In the genomic region with DNA sequence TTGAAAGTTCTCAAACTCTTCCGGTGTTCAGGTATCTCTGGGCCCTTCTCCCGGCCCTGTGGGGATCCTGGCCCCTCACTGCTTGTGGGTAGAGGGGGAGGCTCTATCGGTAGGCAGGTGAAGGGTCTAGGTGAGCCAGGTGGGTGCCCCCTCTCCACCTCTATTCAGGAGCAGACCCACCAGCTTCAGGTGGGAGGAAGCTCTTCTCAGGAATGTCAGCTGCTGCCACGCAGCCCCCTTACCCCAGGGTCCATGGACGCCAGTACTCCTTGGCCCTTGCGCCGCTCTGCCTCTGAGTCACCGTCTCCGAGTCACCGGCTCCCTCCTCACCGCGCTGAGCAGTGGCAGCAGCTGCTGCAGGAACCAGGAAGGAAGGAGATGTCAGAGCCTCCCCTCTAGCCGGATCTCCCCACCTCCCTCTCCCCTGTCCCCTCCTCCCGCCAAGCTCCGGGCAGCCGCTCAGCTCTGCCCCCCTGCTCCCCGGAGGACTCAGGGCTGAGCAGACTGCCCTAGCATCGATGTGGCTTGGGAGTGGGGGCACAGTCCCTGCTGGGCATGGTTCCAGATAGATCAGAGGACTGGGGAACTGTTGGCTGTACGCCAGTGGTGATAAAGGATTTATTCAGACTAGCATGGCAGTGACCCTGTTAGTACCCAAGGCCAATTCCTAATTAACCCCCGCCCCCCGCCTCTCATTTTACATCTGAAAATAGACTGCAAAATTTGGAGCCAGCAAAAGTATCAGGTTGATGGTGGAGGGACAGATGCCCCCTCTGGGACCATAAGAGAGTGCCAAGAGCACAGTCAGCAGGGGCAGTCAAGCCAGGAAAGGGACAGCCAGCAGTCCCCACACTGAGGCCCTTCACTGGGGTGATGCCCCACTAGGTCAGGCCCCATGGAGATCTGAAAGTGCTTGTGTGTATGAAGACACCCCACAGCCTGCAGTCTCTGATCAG, we compare ENCODE assay signal across 1 cellular context.
TF ChIP-seq lines count a peak whose summit lies in the region.

A gene with protein sequence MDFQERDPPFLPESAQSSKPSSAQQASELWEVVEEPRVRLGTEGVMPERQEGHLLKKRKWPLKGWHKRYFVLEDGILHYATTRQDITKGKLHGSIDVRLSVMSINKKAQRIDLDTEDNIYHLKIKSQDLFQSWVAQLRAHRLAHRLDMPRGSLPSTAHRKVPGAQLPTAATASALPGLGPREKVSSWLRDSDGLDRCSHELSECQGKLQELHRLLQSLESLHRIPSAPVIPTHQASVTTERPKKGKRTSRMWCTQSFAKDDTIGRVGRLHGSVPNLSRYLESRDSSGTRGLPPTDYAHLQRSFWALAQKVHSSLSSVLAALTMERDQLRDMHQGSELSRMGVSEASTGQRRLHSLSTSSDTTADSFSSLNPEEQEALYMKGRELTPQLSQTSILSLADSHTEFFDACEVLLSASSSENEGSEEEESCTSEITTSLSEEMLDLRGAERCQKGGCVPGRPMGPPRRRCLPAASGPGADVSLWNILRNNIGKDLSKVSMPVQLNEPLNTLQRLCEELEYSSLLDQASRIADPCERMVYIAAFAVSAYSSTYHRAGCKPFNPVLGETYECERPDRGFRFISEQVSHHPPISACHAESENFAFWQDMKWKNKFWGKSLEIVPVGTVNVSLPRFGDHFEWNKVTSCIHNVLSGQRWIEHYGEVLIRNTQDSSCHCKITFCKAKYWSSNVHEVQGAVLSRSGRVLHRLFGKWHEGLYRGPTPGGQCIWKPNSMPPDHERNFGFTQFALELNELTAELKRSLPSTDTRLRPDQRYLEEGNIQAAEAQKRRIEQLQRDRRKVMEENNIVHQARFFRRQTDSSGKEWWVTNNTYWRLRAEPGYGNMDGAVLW (minus strand): TSS at position 371 of the 956 bp plus-strand sequence. CDS start 1,516 bp downstream, outside the sequence.

TF ChIP-seq in HepG2, 621 proteins besides CTCF, POLR2A, EP300 and RAD21 (continued from another document and continues in another):
- TF ChIP-seq, protein P1, sequence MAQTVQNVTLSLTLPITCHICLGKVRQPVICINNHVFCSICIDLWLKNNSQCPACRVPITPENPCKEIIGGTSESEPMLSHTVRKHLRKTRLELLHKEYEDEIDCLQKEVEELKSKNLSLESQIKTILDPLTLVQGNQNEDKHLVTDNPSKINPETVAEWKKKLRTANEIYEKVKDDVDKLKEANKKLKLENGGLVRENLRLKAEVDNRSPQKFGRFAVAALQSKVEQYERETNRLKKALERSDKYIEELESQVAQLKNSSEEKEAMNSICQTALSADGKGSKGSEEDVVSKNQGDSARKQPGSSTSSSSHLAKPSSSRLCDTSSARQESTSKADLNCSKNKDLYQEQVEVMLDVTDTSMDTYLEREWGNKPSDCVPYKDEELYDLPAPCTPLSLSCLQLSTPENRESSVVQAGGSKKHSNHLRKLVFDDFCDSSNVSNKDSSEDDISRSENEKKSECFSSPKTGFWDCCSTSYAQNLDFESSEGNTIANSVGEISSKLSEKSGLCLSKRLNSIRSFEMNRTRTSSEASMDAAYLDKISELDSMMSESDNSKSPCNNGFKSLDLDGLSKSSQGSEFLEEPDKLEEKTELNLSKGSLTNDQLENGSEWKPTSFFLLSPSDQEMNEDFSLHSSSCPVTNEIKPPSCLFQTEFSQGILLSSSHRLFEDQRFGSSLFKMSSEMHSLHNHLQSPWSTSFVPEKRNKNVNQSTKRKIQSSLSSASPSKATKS (CRISPR knock-in tag; IDR thresholded peaks at IDR 0.05), result no peak
- TF ChIP-seq CBX1 (IDR thresholded peaks at IDR 0.05; ENCODE audit: low read depth) (peak; percentile 68), DMAP1 (CRISPR knock-in tag; IDR thresholded peaks at IDR 0.05) (peak; percentile 73), ZBTB42 (CRISPR knock-in tag; IDR thresholded peaks at IDR 0.05) (no peak), BRD4 (CRISPR knock-in tag; IDR thresholded peaks at IDR 0.05) (no peak; the same call in 1 of the 2 replicates), ZNF225 (CRISPR knock-in tag; IDR thresholded peaks at IDR 0.05) (no peak), ZFP36L2 (CRISPR knock-in tag; IDR thresholded peaks at IDR 0.05) (no peak), PRDM15 (CRISPR knock-in tag; IDR thresholded peaks at IDR 0.05) (no peak), SNAI1 (CRISPR knock-in tag; IDR thresholded peaks at IDR 0.05; ENCODE audit: borderline replicate concordance) (no peak), RFX1 (IDR thresholded peaks at IDR 0.05) (no peak), HIVEP1 (CRISPR knock-in tag; IDR thresholded peaks at IDR 0.05) (no peak), ZSCAN12 (CRISPR knock-in tag; IDR thresholded peaks at IDR 0.05) (no peak), MEF2D (CRISPR knock-in tag; IDR thresholded peaks at IDR 0.05) (no peak), KAT7 (CRISPR knock-in tag; IDR thresholded peaks at IDR 0.05; ENCODE audit: borderline replicate concordance) (peak; percentile 92), HOXA3 (CRISPR knock-in tag; IDR thresholded peaks at IDR 0.05) (peak; percentile 50; the same call in 1 of the 2 replicates), ZNF124 (CRISPR knock-in tag; IDR thresholded peaks at IDR 0.05) (no peak), THRA (CRISPR knock-in tag; IDR thresholded peaks at IDR 0.05; ENCODE audit: borderline replicate concordance) (no peak), SNAPC2 (CRISPR knock-in tag; IDR thresholded peaks at IDR 0.05) (no peak), BCL6 (CRISPR knock-in tag; IDR thresholded peaks at IDR 0.05) (peak; percentile 32; the same call in 1 of the 2 replicates), ZBTB43 (CRISPR knock-in tag; conservative IDR thresholded peaks at IDR 0.05) (no peak), NFKB2 (CRISPR knock-in tag; IDR thresholded peaks at IDR 0.05; ENCODE audit: borderline replicate concordance) (no peak; the same call in 1 of the 2 replicates), ZNF816 (CRISPR knock-in tag; IDR thresholded peaks at IDR 0.05; ENCODE audit: borderline replicate concordance) (0 out of 2 replicates have a peak, but pooled peaks have one; percentile 51), ZSCAN22 (CRISPR knock-in tag; IDR thresholded peaks at IDR 0.05) (no peak), SRF (IDR thresholded peaks at IDR 0.05; ENCODE audit: low read depth, low read length) (no peak), ZNF326 (CRISPR knock-in tag; IDR thresholded peaks at IDR 0.05; ENCODE audit: borderline replicate concordance) (no peak), CBX2 (IDR thresholded peaks at IDR 0.05; ENCODE audit: low read depth, low read length) (no peak), CBX2 (CRISPR knock-in tag; IDR thresholded peaks at IDR 0.05; ENCODE audit: low read depth) (no peak)
- TF ChIP-seq, protein P2, sequence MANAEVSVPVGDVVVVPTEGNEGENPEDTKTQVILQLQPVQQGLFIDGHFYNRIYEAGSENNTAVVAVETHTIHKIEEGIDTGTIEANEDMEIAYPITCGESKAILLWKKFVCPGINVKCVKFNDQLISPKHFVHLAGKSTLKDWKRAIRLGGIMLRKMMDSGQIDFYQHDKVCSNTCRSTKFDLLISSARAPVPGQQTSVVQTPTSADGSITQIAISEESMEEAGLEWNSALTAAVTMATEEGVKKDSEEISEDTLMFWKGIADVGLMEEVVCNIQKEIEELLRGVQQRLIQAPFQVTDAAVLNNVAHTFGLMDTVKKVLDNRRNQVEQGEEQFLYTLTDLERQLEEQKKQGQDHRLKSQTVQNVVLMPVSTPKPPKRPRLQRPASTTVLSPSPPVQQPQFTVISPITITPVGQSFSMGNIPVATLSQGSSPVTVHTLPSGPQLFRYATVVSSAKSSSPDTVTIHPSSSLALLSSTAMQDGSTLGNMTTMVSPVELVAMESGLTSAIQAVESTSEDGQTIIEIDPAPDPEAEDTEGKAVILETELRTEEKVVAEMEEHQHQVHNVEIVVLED (CRISPR knock-in tag; IDR thresholded peaks at IDR 0.05; ENCODE audit: borderline replicate concordance), result peak; percentile 47; the same call in 1 of the 2 replicates
- TF ChIP-seq, protein P3, sequence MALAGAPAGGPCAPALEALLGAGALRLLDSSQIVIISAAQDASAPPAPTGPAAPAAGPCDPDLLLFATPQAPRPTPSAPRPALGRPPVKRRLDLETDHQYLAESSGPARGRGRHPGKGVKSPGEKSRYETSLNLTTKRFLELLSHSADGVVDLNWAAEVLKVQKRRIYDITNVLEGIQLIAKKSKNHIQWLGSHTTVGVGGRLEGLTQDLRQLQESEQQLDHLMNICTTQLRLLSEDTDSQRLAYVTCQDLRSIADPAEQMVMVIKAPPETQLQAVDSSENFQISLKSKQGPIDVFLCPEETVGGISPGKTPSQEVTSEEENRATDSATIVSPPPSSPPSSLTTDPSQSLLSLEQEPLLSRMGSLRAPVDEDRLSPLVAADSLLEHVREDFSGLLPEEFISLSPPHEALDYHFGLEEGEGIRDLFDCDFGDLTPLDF (CRISPR knock-in tag; IDR thresholded peaks at IDR 0.05), result no peak
- TF ChIP-seq, protein P4, sequence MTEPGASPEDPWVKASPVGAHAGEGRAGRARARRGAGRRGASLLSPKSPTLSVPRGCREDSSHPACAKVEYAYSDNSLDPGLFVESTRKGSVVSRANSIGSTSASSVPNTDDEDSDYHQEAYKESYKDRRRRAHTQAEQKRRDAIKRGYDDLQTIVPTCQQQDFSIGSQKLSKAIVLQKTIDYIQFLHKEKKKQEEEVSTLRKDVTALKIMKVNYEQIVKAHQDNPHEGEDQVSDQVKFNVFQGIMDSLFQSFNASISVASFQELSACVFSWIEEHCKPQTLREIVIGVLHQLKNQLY (CRISPR knock-in tag; IDR thresholded peaks at IDR 0.05), result no peak
- TF ChIP-seq, protein P5, sequence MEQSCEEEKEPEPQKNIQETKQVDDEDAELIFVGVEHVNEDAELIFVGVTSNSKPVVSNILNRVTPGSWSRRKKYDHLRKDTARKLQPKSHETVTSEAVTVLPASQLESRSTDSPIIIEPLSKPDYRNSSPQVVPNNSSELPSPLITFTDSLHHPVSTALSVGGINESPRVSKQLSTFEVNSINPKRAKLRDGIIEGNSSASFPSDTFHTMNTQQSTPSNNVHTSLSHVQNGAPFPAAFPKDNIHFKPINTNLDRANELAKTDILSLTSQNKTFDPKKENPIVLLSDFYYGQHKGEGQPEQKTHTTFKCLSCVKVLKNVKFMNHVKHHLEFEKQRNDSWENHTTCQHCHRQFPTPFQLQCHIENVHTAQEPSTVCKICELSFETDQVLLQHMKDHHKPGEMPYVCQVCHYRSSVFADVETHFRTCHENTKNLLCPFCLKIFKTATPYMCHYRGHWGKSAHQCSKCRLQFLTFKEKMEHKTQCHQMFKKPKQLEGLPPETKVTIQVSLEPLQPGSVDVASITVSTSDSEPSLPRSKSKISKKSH (CRISPR knock-in tag; IDR thresholded peaks at IDR 0.05; ENCODE audit: borderline replicate concordance), result no peak
